Comparison of ENCODE assay signal across 13 cellular contexts in the genomic region with DNA sequence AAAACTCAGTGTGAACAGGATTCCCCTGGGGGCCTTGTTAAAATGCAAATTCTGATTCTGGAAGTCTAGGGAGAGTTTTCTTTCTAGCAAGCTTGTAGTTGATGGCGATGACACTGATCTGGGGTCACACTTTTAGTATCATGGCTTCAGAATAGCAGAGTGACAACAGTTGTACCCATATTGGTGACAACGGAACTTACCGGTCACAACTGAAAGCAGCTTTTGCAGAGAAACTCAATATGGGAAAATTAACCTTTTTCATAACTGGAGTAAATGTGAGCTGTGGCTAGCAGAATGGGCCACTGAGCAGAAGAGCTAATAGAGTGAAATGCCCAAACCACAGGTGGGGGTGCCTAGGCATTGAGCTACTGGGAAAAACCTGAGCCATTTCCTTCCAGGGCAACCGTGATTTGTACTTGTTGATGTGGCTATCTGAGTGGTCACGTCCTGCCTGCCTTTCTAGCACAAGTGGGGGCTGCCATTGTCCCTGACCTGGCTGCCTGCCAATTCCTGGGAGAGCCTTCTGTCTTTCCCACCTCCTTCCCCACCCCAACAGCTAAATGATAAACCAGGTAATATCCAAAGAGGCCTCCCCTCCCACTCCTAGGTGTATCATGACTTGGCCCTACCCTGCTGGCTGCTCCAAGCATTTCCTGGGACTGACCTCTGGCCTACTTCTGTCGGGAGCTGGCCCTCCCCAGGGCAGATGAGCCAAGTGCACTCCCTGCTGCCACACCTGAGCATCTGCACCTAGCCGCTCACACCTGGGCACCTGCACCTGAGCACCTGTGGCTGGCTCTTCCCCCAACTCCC. TPM values are rescaled to one million over a fixed set of nuclear protein-coding genes. Genes with fewer than 3 reads are reported as not detected.
DNase-seq lines count a peak whose midpoint lies in the region; ATAC-seq and TF ChIP-seq lines count a peak whose summit lies in the region.
"Had no signal": no experiment of that assay in that cellular context is flagged by ENCODE, and none has a peak within 500 bp of the region (broad histone marks: within the 10 kb centered on the region; RNA-seq: fewer than 3 reads in every experiment).

No MANE protein-coding gene starts in this region.

- peaks cover 0 to 15% (median 0%) of the 10 kb centered on the region in 9 donors for H3K9me3 Mint-ChIP-seq in naive thymus-derived CD8-positive, alpha-beta T cell
- H3K9me3 Mint-ChIP-seq: activated T-helper 2 cell treated with anti-CD3 and anti-CD28 coated beads, Interferon-gamma antibody, Interleukin-2, Interleukin-4, amounts not matched to agents 10 μg/mL and 5 μg/mL and 100 μg/mL, durations not matched to agents 14 hours and 24 hours and 36 hours had no signal

- H4K20me1 ChIP-seq in OCI-LY7 (ENCODE audit: insufficient read depth, low read length): no peaks in the 10 kb centered on the region

- H3K27ac ChIP-seq in OCI-LY7 (ENCODE audit: low read depth, low read length, poor library complexity, severe bottlenecking): no peak overlapping the region

- H3K36me3 ChIP-seq in OCI-LY7 (ENCODE audit: insufficient read depth, low read length): no peaks in the 10 kb centered on the region

- H3K36me3 Mint-ChIP-seq in naive thymus-derived CD8-positive, alpha-beta T cell: no peaks in the 10 kb centered on the region
- H3K36me3 Mint-ChIP-seq: mesothelial cell of epicardium had no signal

- intact Hi-C loops in OCI-LY7 (cut with micrococcal nuclease; ENCODE audit: unreplicated experiment): no loop called here

- no peak for TF ChIP-seq CTCF in OCI-LY7 (conservative IDR thresholded peaks at IDR 0.05; ENCODE audit: low read length)

- peaks cover 0 to 19% (median 2%) of the 10 kb centered on the region in 5 donors for H3K27me3 Mint-ChIP-seq in naive thymus-derived CD8-positive, alpha-beta T cell

- no peaks in the 10 kb centered on the region for H3K9me2 ChIP-seq in OCI-LY7 (ENCODE audit: insufficient read depth, low read length)

- H3K79me2 ChIP-seq in OCI-LY7 (ENCODE audit: insufficient read depth, low read depth, low read length): no peaks in the 10 kb centered on the region

- H3K4me3 ChIP-seq in OCI-LY7 (ENCODE audit: low read depth, low read length, poor library complexity, severe bottlenecking): no peak overlapping the region

- H3K27ac Mint-ChIP-seq in naive thymus-derived CD8-positive, alpha-beta T cell: no peak overlapping the region
- H3K27ac Mint-ChIP-seq: activated T-helper 2 cell treated with anti-CD3 and anti-CD28 coated beads, Interferon-gamma antibody, Interleukin-2, Interleukin-4, amounts not matched to agents 10 μg/mL and 5 μg/mL and 100 μg/mL, durations not matched to agents 14 hours and 24 hours and 36 hours; mesothelial cell of epicardium had no signal

- ATAC-seq in HG02798 (IDR thresholded peaks at IDR 0.05; ENCODE audit: poor library complexity, unreplicated experiment): peak; percentile 72
- no peak for ATAC-seq in naive thymus-derived CD8-positive, alpha-beta T cell

- H3K9me3 ChIP-seq in OCI-LY7 (ENCODE audit: low read length): no peaks in the 10 kb centered on the region

- CTCF ChIA-PET in OCI-LY7 (lab: Charles Lee; ENCODE audit: unreplicated experiment): no interaction called here

- POLR2A ChIA-PET in OCI-LY7 (lab: Charles Lee): interaction anchor here (0.5 to 1.1 kb wide), 3 partner anchors 12 to 13 kb away, joined by 3 to 4 read pairs (median 4); no protein-coding TSS in a partner anchor
- POLR2A ChIA-PET in naive thymus-derived CD8-positive, alpha-beta T cell (lab: Charles Lee): no interaction called here

- H3K4me3 Mint-ChIP-seq in naive thymus-derived CD8-positive, alpha-beta T cell: no peak overlapping the region
- H3K4me3 Mint-ChIP-seq: mesothelial cell of epicardium had no signal

- 0 out of 2 replicates have a peak overlapping the region, but pooled peaks have one; percentile 14 for H2AFZ ChIP-seq in OCI-LY7 (ENCODE audit: low read length)

- DNase-seq in NCI-H510A treated with DMSO at 0.1 percent for 48 hours (lab: John Stamatoyannopoulos, UW) (peak; percentile 12), NCI-H510A (lab: John Stamatoyannopoulos, UW) (no peak), OCI-LY7 (ENCODE audit: low spot score) (no peak), renal cortical epithelial cell (ENCODE audit: low read depth) (peak; percentile 30), hepatic stellate cell (ENCODE audit: low spot score) (no peak)
- no peak for DNase-seq in activated CD4-positive, alpha-beta T cell treated with anti-CD3 and anti-CD28 coated beads, Interleukin-2, amount 50 U/mL, for 4 hours
- DNase-seq in naive thymus-derived CD8-positive, alpha-beta T cell: no peak
- DNase-seq: KG1; stimulated activated CD4-positive, alpha-beta T cell treated with anti-CD3 and anti-CD28 coated beads, Interleukin-4, amount 100 ng/mL, for 24 hours; SW 1271 had no signal

- no peaks in the 10 kb centered on the region for H3K4me1 Mint-ChIP-seq in naive thymus-derived CD8-positive, alpha-beta T cell

- no TSS peak for BruUV-seq in OCI-LY7 (replicated peaks; lab: Mats Ljungman, UMichigan)

- H3K4me2 ChIP-seq in OCI-LY7 (ENCODE audit: low read length): no peak overlapping the region

- peaks cover 12% of the 10 kb centered on the region for H3K4me1 ChIP-seq in OCI-LY7 (ENCODE audit: insufficient read depth, low read length, poor library complexity, severe bottlenecking)

RNA-seq across cellular contexts. Expression of gene SLC10A2, which starts 1.7 kb away (rescaled TPM):
- not detected in 2 replicates for total RNA-seq in OCI-LY7 (2014; rRNA removed; shearing (Covaris generic))
- not detected in 2 replicates for total RNA-seq in OCI-LY7 (2022)
- total RNA-seq in renal cortical epithelial cell: not detected in 2 replicates
- total RNA-seq in naive thymus-derived CD8-positive, alpha-beta T cell: not detected
- not detected for polyA plus RNA-seq in naive thymus-derived CD8-positive, alpha-beta T cell
- total RNA-seq: activated T-helper 2 cell treated with anti-CD3 and anti-CD28 coated beads, Interferon-gamma antibody, Interleukin-2, Interleukin-4, amounts not matched to agents 10 μg/mL and 5 μg/mL and 100 μg/mL, durations not matched to agents 14 hours and 24 hours and 36 hours; mesothelial cell of epicardium had no signal

Comparison
In these comparisons a context has a peak if more than half of its experiments do, and no peak if none do; other contexts are left out.
1. DNase-seq: peak in NCI-H510A treated with DMSO at 0.1 percent for 48 hours (single experiment) and renal cortical epithelial cell (single experiment); none in NCI-H510A (single experiment), OCI-LY7 (single experiment), activated CD4-positive, alpha-beta T cell treated with anti-CD3 and anti-CD28 coated beads, Interleukin-2, amount 50 U/mL, for 4 hours (0 of 2), naive thymus-derived CD8-positive, alpha-beta T cell (0 of 10) and hepatic stellate cell (single experiment).